ENCODE assay signal across 14 cellular contexts in genomic region chr19:30722236-30722635, GRCh38.
"Had no signal": no experiment of that assay in that cellular context is flagged by ENCODE, and none has a peak within 500 bp of the region (broad histone marks: within the 10 kb centered on the region; RNA-seq: fewer than 3 reads in every experiment).

No MANE protein-coding gene starts in this region.

- H3K36me3 ChIP-seq: esophagus squamous epithelium, gastroesophageal sphincter had no signal

- H3K27me3 ChIP-seq: esophagus squamous epithelium, gastroesophageal sphincter had no signal

- H3K4me3 Mint-ChIP-seq: naive thymus-derived CD8-positive, alpha-beta T cell; neural crest cell had no signal

- H3K4me3 ChIP-seq: esophagus squamous epithelium, gastroesophageal sphincter, mucosa of descending colon had no signal

- H3K36me3 Mint-ChIP-seq: naive thymus-derived CD8-positive, alpha-beta T cell had no signal

- DNase-seq: dermis blood vessel endothelial cell; esophagus squamous epithelium; foreskin fibroblast; mammary epithelial cell; mucosa of descending colon; naive thymus-derived CD8-positive, alpha-beta T cell; right cardiac atrium; small intestine; stimulated activated CD4-positive, alpha-beta T cell treated with anti-CD3 and anti-CD28 coated beads, Interleukin-2, amount 100 ng/mL, for 48 hours; stimulated activated naive CD4-positive, alpha-beta T cell treated with Interleukin-2 at 50 U/mL for 16 hours; trophoblast cell had no signal

- H3K9me3 ChIP-seq: esophagus squamous epithelium, gastroesophageal sphincter, mucosa of descending colon had no signal

- H3K9me3 Mint-ChIP-seq: naive thymus-derived CD8-positive, alpha-beta T cell; neural crest cell had no signal

- ATAC-seq: gastroesophageal sphincter; left lobe of liver; mucosa of descending colon; naive thymus-derived CD8-positive, alpha-beta T cell; right cardiac atrium had no signal

- H3K27ac Mint-ChIP-seq: naive thymus-derived CD8-positive, alpha-beta T cell had no signal

- H3K27ac ChIP-seq: esophagus squamous epithelium, gastroesophageal sphincter had no signal
